Comparison of ENCODE assay signal across 21 cellular contexts in the genomic region with DNA sequence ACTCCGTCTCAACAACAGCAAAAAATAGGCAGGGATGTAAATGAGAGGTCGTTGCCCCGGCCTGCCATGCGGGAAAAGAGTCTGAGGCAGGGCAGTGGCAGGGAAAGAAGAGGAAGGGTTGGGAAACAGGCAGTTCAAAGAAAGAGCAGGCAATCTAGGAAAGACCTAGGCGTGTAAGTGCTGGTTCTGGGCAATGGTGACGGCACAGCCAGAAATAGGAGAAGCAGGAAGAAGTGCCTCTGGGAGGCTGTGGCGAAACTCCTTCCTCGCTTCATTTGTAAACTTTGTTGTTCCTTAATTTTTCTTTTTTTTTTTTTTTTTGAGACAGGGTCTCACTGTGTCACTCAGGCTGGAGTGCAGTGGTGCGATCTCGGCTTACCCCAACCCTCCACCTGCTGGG. TPM values are rescaled to one million over a fixed set of nuclear protein-coding genes. Genes with fewer than 3 reads are reported as not detected.
A peak's percentile ranks its signal among the peaks of the same experiment; 100 is the strongest.
DNase-seq lines count a peak whose midpoint lies in the region; FAIRE-seq and TF ChIP-seq lines count a peak whose summit lies in the region.
"Had no signal": no experiment of that assay in that cellular context is flagged by ENCODE, and none has a peak within 500 bp of the region (broad histone marks: within the 10 kb centered on the region; RNA-seq: fewer than 3 reads in every experiment).

No MANE protein-coding gene starts in this region.

- H3K9me3 ChIP-seq in Caco-2: no peaks in the 10 kb centered on the region

- no peaks in the 10 kb centered on the region for H3K36me3 ChIP-seq in bronchial epithelial cell (ENCODE audit: control insufficient read depth, insufficient read depth, low read length)
- H3K36me3 ChIP-seq in Caco-2 (ENCODE audit: control insufficient read depth, insufficient read depth, low read length): no peaks in the 10 kb centered on the region; the same call in 1 of the 2 replicates
- H3K36me3 ChIP-seq: WERI-Rb-1 had no signal

- H3K4me3 Mint-ChIP-seq in Caco-2 (ENCODE audit: unreplicated experiment) (no peak overlapping the region), type B pancreatic cell (no peak overlapping the region)

- no peak for TF ChIP-seq CTCF in bronchial epithelial cell (IDR thresholded peaks at IDR 0.05; ENCODE audit: insufficient read depth, low read length, severe bottlenecking)
- no peak for TF ChIP-seq CTCF in Caco-2 (IDR thresholded peaks at IDR 0.05; ENCODE audit: insufficient read depth in 1 of 2, low read depth in 1 of 2, low read length in 1 of 2, severe bottlenecking in 1 of 2, unreplicated experiment in 1 of 2)
- no peak for TF ChIP-seq CTCF in type B pancreatic cell (conservative IDR thresholded peaks at IDR 0.05)

- no peak overlapping the region for H3K27ac Mint-ChIP-seq in Caco-2 (ENCODE audit: unreplicated experiment)
- no peak overlapping the region for H3K27ac Mint-ChIP-seq in type B pancreatic cell

- in situ Hi-C loops in KBM-7 (cut with MboI; ENCODE audit: low pct_unique_long_range_greater_than_20kb, low sequenced_read_pairs): loop anchor here (25.0 kb wide), 1 partner anchor 508 kb away; a partner anchor contains a TSS

- H3K36me3 Mint-ChIP-seq in Caco-2 (ENCODE audit: insufficient read depth, unreplicated experiment) (no peaks in the 10 kb centered on the region), type B pancreatic cell (no peaks in the 10 kb centered on the region)
- H3K36me3 Mint-ChIP-seq: T-cell had no signal

- no peaks in the 10 kb centered on the region for H3K4me1 ChIP-seq in Caco-2

- no peaks in the 10 kb centered on the region for H3K4me1 Mint-ChIP-seq in Caco-2 (ENCODE audit: low read depth, unreplicated experiment)
- peaks cover 11% of the 10 kb centered on the region for H3K4me1 Mint-ChIP-seq in type B pancreatic cell (ENCODE audit: unreplicated experiment)

- BruUV-seq in Caco-2 (replicated peaks; lab: Mats Ljungman, UMichigan): no TSS peak

- CTCF ChIA-PET in Caco-2 (lab: Charles Lee): no interaction called here

- peaks cover 10% of the 10 kb centered on the region for H3K27me3 ChIP-seq in bronchial epithelial cell (ENCODE audit: control insufficient read depth, insufficient read depth, low read length)
- no peaks in the 10 kb centered on the region for H3K27me3 ChIP-seq in Caco-2 (replicated peaks; ENCODE audit: control insufficient read depth, insufficient read depth, low read length)

- H3K27me3 Mint-ChIP-seq in Caco-2 (ENCODE audit: insufficient read depth, unreplicated experiment) (no peaks in the 10 kb centered on the region), type B pancreatic cell (peaks cover 3% of the 10 kb centered on the region)
- H3K27me3 Mint-ChIP-seq: T-cell had no signal

- no peak overlapping the region for H3K4me3 ChIP-seq in bronchial epithelial cell (ENCODE audit: low read depth, low read length)
- H3K4me3 ChIP-seq in Caco-2 (ENCODE audit: low read depth, low read length): no peak overlapping the region

- intact Hi-C loops in Caco-2 (cut with micrococcal nuclease; ENCODE audit: unreplicated experiment): no loop called here

- DNase-seq in AML-193 (lab: John Stamatoyannopoulos, UW): peak; percentile 79 to 80
- DNase-seq in KBM-7: peak; percentile 65
- DNase-seq in bronchial epithelial cell (ENCODE audit: low read depth): peak; percentile 38
- DNase-seq in midbrain (lab: John Stamatoyannopoulos, UW): peak; percentile 27
- DNase-seq in Caco-2: no peak
- no peak for DNase-seq in type B pancreatic cell (ENCODE audit: extremely low spot score, unreplicated experiment)
- DNase-seq in COR-L47 (lab: John Stamatoyannopoulos, UW): no peak
- no peak for DNase-seq in activated CD8-positive, alpha-beta memory T cell treated with anti-CD3 and anti-CD28 coated beads, Interleukin-2, amount 50 U/mL, for 48 hours
- DNase-seq: activated effector memory CD4-positive, alpha-beta T cell treated with anti-CD3 and anti-CD28 coated beads, Interleukin-2, amount 50 U/mL, for 16 hours; cortex of kidney; glutamatergic neuron; NCI-H187 treated with DMSO at 0.1 percent for 48 hours; NCI-H524; T-cell; WERI-Rb-1 had no signal

- POLR2A ChIA-PET in Caco-2 (lab: Charles Lee): no interaction called here

- no peak for FAIRE-seq in bronchial epithelial cell (lab: Jason Lieb, UNC)
- FAIRE-seq: D721Med, islet of Langerhans had no signal

- H3K9me3 Mint-ChIP-seq in Caco-2 (ENCODE audit: unreplicated experiment) (no peaks in the 10 kb centered on the region), type B pancreatic cell (no peaks in the 10 kb centered on the region)
- H3K9me3 Mint-ChIP-seq: T-cell had no signal

RNA-seq across cellular contexts. Expression of a gene that starts 4.3 kb away (rescaled TPM):
- total RNA-seq in bronchial epithelial cell: 0.26 TPM in 1 of 2 replicates, not detected in the other
- not detected in 2 replicates for total RNA-seq in Caco-2 (2022)
- 3.7 and 4.7 TPM in 2 replicates for total RNA-seq in type B pancreatic cell (ENCODE audit: low replicate concordance)
- total RNA-seq: osteoblast, T-cell had no signal

RNA-seq across cellular contexts. Expression of a gene that starts 9.4 kb away (rescaled TPM):
- total RNA-seq in bronchial epithelial cell: not detected in 2 replicates
- total RNA-seq in Caco-2 (2022): not detected in 2 replicates
- total RNA-seq in type B pancreatic cell (ENCODE audit: low replicate concordance): 0.85 TPM in 1 of 2 replicates, not detected in the other
- total RNA-seq: epithelial cell of proximal tubule, mononuclear cell, osteoblast, skeletal muscle tissue had no signal

Comparison
In these comparisons a context has a peak if more than half of its experiments do, and no peak if none do; other contexts are left out.
1. DNase-seq: peak in AML-193 (2 of 2), KBM-7 (single experiment), bronchial epithelial cell (single experiment) and midbrain (single experiment); none in Caco-2 (0 of 2), type B pancreatic cell (single experiment), COR-L47 (single experiment) and activated CD8-positive, alpha-beta memory T cell treated with anti-CD3 and anti-CD28 coated beads, Interleukin-2, amount 50 U/mL, for 48 hours (single experiment).